5 cellular contexts compared by ENCODE assay signal in the genomic region with DNA sequence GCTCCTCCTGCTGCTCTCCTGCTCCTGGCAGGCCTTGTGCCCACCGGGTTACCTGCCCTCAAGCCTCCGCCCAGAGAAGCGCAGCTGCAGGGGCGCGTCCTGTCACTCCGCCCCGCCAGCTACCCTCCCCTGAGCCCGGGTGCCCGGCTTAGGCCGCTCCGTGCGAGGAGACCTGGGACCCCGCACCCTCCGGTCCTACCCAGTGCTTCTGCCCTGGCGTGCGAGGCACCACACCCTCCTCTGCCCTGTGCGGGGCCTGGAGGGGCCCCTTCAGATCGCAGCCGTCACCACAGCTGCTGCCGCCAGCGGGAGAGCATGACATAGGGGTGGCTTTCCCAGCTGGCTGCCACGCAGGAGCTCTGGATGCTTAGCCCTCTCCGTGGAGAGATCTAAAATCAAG. TPM values are rescaled to one million over a fixed set of nuclear protein-coding genes. Genes with fewer than 3 reads are reported as not detected.
"Had no signal": no experiment of that assay in that cellular context is flagged by ENCODE, and none has a peak within 500 bp of the region (broad histone marks: within the 10 kb centered on the region; RNA-seq: fewer than 3 reads in every experiment).

No MANE protein-coding gene starts in this region.

RNA-seq across cellular contexts. Expression of a gene that starts 20.1 kb away (rescaled TPM):
- total RNA-seq: GM23338, H1, H9, HT-29, IMR-90 had no signal
